ENCODE assay signal across 10 cellular contexts in the genomic region with DNA sequence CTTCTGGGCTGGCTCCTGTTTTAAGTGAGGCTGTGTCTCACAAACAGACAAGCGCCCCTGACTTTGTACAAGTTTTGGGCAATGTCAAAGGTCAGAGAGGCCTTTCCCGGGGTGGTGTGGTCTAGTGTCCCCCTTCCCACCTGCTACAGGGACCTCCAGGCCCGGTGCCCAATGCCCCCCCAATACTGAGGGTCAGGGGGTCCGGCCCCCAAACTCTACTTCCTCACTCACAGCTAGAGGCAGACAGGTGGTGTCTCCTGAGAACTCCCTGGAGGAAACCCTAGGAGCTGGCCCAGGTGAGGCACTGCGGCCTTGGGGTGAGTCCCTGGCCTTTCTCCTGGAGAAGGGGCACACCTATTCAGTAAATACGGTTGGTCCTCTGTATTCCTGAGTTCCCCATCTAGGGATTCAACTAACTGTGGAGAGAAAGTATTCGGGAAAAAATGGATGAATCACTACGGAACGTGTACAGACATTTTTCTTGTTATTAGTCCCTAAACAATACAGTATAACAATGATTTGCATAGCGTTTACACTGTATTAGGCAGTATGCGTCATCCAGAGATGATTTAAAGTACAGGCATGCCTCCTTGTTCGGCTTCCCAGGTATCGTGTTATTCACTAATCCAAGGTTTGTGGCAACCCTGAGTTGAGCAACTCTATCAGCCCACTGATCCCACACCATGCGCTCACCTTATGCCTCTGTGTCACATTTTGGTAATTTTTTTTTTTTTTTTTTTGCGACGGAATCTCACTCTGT.
"Had no signal": no experiment of that assay in that cellular context is flagged by ENCODE, and none has a peak within 500 bp of the region (broad histone marks: within the 10 kb centered on the region; RNA-seq: fewer than 3 reads in every experiment).

No MANE protein-coding gene starts in this region.

- H3K4me1 ChIP-seq: breast epithelium had no signal

- DNase-seq: activated CD4-positive, alpha-beta T cell treated with anti-CD3 and anti-CD28 coated beads for 4 hours; activated gamma-delta T cell treated with Interleukin-2 at 50 U/mL for 16 hours; activated naive CD8-positive, alpha-beta T cell treated with anti-CD3 and anti-CD28 coated beads, Interleukin-2, amount 10 ng/mL, durations not matched to agents 7 days and 5 days; activated T-cell treated with anti-CD3 and anti-CD28 coated beads, Interleukin-2, amount 50 U/mL, for 4 hours; anterior cingulate cortex; hippocampal formation; left cardiac atrium; stimulated activated CD4-positive, alpha-beta T cell treated with anti-CD3 and anti-CD28 coated beads, Interleukin-4, amount 100 ng/mL, for 1 hour had no signal

- H3K27ac ChIP-seq: breast epithelium, SK-N-MC had no signal

- ATAC-seq: activated T-cell treated with anti-CD3 and anti-CD28 coated beads, Interleukin-2, amount 50 U/mL, for 4 hours; left cardiac atrium had no signal

- H3K36me3 ChIP-seq: breast epithelium had no signal

- H3K4me3 ChIP-seq: breast epithelium, SK-N-MC had no signal
